Comparison of ENCODE assay signal across 1 cellular context in the genomic region with DNA sequence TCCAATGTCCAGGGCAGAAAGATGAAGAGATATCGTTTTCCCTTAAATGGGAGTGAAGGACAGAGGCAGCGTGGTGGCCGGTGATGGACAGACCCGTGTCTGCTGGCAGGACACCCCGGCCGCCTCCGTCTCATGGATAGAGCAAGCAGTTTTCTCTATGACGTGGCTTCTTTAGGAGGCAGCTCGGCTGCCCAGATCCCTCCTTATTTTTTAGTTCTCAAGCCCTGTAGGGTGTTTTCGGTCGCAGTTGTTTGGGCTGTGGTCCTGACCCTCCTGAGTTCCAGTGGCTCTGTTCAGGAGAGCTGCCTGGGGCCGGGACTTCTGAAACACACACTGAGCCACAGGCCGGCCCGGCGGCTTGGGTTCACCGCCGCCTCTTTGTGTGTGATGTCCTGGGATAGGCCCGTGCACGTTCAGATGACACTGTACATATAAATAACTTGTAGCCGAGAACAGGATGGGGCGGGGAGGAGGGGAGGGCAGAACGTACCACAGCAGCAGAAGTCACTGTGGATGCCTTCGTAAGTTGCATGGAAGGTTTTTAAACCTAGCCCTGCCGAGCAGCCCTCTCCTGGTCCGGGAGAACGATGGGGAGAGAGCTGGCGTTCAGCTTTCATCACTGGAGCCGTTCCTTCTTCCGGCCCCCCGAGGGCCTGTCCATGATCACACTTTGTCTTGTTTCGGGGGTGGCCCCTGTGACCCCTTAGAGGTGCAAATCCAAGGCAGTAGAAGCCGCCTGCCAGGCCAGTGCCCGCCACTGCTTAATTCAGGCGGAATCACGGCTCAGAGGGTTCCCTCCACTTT.
TF ChIP-seq lines count a peak whose summit lies in the region.

No MANE protein-coding gene starts in this region.

TF ChIP-seq in GM12878, 131 proteins besides CTCF, POLR2A, EP300 and RAD21 (continued from another document):
- TF ChIP-seq, protein P1, sequence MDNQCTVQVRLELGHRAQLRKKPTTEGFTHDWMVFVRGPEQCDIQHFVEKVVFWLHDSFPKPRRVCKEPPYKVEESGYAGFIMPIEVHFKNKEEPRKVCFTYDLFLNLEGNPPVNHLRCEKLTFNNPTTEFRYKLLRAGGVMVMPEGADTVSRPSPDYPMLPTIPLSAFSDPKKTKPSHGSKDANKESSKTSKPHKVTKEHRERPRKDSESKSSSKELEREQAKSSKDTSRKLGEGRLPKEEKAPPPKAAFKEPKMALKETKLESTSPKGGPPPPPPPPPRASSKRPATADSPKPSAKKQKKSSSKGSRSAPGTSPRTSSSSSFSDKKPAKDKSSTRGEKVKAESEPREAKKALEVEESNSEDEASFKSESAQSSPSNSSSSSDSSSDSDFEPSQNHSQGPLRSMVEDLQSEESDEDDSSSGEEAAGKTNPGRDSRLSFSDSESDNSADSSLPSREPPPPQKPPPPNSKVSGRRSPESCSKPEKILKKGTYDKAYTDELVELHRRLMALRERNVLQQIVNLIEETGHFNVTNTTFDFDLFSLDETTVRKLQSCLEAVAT (IDR thresholded peaks at IDR 0.05), result no peak
- TF ChIP-seq ZBTB40 (IDR thresholded peaks at IDR 0.05; ENCODE audit: borderline replicate concordance) (no peak), MXI1 (IDR thresholded peaks at IDR 0.05; ENCODE audit: low read depth, low read length) (no peak), RBBP5 (conservative IDR thresholded peaks at IDR 0.05) (no peak), EZH2 (IDR thresholded peaks at IDR 0.05; ENCODE audit: borderline replicate concordance, control insufficient read depth, low read depth, low read length) (no peak), POLR2AphosphoS5 (IDR thresholded peaks at IDR 0.05; ENCODE audit: low read length) (peak; percentile 55), NR2F1 (conservative IDR thresholded peaks at IDR 0.05) (0 out of 2 replicates have a peak, but pooled peaks have one; percentile 11), IRF4 (IDR thresholded peaks at IDR 0.05; ENCODE audit: low read depth, low read length) (no peak), PAX5 (IDR thresholded peaks at IDR 0.05; ENCODE audit: borderline replicate concordance, low read depth, low read length) (no peak), RELA (IDR thresholded peaks at IDR 0.05; ENCODE audit: borderline replicate concordance, partially characterized antibody) (no peak), CEBPZ (IDR thresholded peaks at IDR 0.05; ENCODE audit: low read depth, low read length) (no peak)
- TF ChIP-seq, protein P2, sequence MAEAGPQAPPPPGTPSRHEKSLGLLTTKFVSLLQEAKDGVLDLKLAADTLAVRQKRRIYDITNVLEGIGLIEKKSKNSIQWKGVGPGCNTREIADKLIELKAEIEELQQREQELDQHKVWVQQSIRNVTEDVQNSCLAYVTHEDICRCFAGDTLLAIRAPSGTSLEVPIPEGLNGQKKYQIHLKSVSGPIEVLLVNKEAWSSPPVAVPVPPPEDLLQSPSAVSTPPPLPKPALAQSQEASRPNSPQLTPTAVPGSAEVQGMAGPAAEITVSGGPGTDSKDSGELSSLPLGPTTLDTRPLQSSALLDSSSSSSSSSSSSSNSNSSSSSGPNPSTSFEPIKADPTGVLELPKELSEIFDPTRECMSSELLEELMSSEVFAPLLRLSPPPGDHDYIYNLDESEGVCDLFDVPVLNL (IDR thresholded peaks at IDR 0.05; ENCODE audit: low read depth, low read length), result no peak
